ENCODE assay signal across 26 cellular contexts in genomic region chr4:161583549-161583948, GRCh38.
"Had no signal": no experiment of that assay in that cellular context is flagged by ENCODE, and none has a peak within 500 bp of the region (broad histone marks: within the 10 kb centered on the region; RNA-seq: fewer than 3 reads in every experiment).

No MANE protein-coding gene starts in this region.

- H3K9me3 ChIP-seq: colonic mucosa, gastrocnemius medialis, lower lobe of right lung, prostate gland, right atrium auricular region, thoracic aorta, vagina had no signal

- H3K27ac Mint-ChIP-seq: dendritic cell treated with granulocyte-macrophage colony-stimulating factor and Interleukin-4, amounts not matched to agents 40 ng/mL and 50 ng/mL, for 4 days; endodermal cell; natural killer cell; stimulated activated memory B cell treated with anti-CD40 and anti-IgM and Interleukin-4, amounts not matched to agents 10 μg/mL and 1 μg/mL and 100 μg/mL, for 72 hours; stimulated activated naive CD8-positive, alpha-beta T cell treated with anti-CD3 and anti-CD28 coated beads, Interleukin-15, Interleukin-2, amounts not matched to agents 100 ng/mL and 50 ng/mL, for 24 hours had no signal

- H3K27me3 Mint-ChIP-seq: dendritic cell treated with granulocyte-macrophage colony-stimulating factor and Interleukin-4, amounts not matched to agents 40 ng/mL and 50 ng/mL, for 4 days; stimulated activated memory B cell treated with anti-CD40 and anti-IgM and Interleukin-4, amounts not matched to agents 10 μg/mL and 1 μg/mL and 100 μg/mL, for 72 hours; stimulated activated naive CD8-positive, alpha-beta T cell treated with anti-CD3 and anti-CD28 coated beads, Interleukin-15, Interleukin-2, amounts not matched to agents 100 ng/mL and 50 ng/mL, for 24 hours had no signal

- DNase-seq: colonic mucosa; effector CD8-positive, alpha-beta T cell; endodermal cell; foreskin fibroblast; gastrocnemius medialis; head of caudate nucleus; left ventricle myocardium superior; lower lobe of right lung; natural killer cell; spleen; stimulated activated CD4-positive, alpha-beta T cell treated with anti-CD3 and anti-CD28 coated beads, Interleukin-4, amount 100 ng/mL, for 4 hours; trophoblast cell had no signal

- H3K36me3 Mint-ChIP-seq: stimulated activated memory B cell treated with anti-CD40 and anti-IgM and Interleukin-4, amounts not matched to agents 10 μg/mL and 1 μg/mL and 100 μg/mL, for 72 hours had no signal

- H3K4me1 Mint-ChIP-seq: natural killer cell; stimulated activated memory B cell treated with anti-CD40 and anti-IgM and Interleukin-4, amounts not matched to agents 10 μg/mL and 1 μg/mL and 100 μg/mL, for 72 hours had no signal

- FAIRE-seq: keratinocyte had no signal

- ATAC-seq: esophagus mucosa; gastrocnemius medialis; left ventricle myocardium superior; lower lobe of right lung; natural killer cell; sciatic nerve; stimulated activated memory B cell treated with anti-CD40 and anti-IgM and Interleukin-4, amounts not matched to agents 10 μg/mL and 1 μg/mL and 100 μg/mL, for 72 hours had no signal

- H3K4me3 Mint-ChIP-seq: dendritic cell treated with granulocyte-macrophage colony-stimulating factor and Interleukin-4, amounts not matched to agents 40 ng/mL and 50 ng/mL, for 4 days; endodermal cell; natural killer cell; neural crest cell; stimulated activated memory B cell treated with anti-CD40 and anti-IgM and Interleukin-4, amounts not matched to agents 10 μg/mL and 1 μg/mL and 100 μg/mL, for 72 hours; stimulated activated naive CD8-positive, alpha-beta T cell treated with anti-CD3 and anti-CD28 coated beads, Interleukin-15, Interleukin-2, amounts not matched to agents 100 ng/mL and 50 ng/mL, for 24 hours had no signal

- H3K4me3 ChIP-seq: colonic mucosa, gastrocnemius medialis, lower lobe of right lung, prostate gland, right atrium auricular region, skin epidermis, spleen, thoracic aorta, vagina had no signal

- H2AFZ ChIP-seq: parathyroid adenoma had no signal

- H3K9me3 Mint-ChIP-seq: dendritic cell treated with granulocyte-macrophage colony-stimulating factor and Interleukin-4, amounts not matched to agents 40 ng/mL and 50 ng/mL, for 4 days; endodermal cell; neural crest cell had no signal

- H3K79me2 ChIP-seq: parathyroid adenoma had no signal

- H3K9ac ChIP-seq: parathyroid adenoma had no signal

- H3K27ac ChIP-seq: colonic mucosa, epithelial cell of prostate, gastrocnemius medialis, lower lobe of right lung, parathyroid adenoma, prostate gland, right atrium auricular region, skin epidermis, spleen, thoracic aorta, vagina had no signal

- H3K27me3 ChIP-seq: colonic mucosa, gastrocnemius medialis, right atrium auricular region, spleen, vagina had no signal

- H3K4me1 ChIP-seq: colonic mucosa, gastrocnemius medialis, lower lobe of right lung, parathyroid adenoma, prostate gland, right atrium auricular region, spleen, vagina had no signal

- H3K36me3 ChIP-seq: colonic mucosa, gastrocnemius medialis, lower lobe of right lung, prostate gland, right atrium auricular region, spleen, thoracic aorta, vagina had no signal
